In the genomic region with DNA sequence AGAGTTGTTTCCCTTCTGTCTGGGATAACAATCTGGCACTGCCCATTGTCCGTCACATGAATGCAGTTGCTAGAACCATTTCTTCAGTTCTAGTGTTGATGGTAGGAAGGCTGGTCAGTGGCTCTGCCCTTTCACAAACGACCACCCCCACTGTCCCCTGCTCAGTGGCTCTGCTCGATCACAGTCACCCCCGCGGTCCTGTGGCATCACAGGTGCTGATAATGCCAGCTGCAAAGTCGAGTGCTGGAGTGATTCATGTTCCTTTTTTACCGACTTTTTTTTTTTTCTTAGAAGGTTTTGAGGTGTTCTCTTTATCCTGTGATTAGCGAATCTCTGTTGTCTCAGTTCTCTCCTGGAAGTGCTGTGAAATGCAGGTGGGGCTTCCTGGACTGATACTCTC, we compare ENCODE assay signal across 29 cellular contexts. TPM values are rescaled to one million over a fixed set of nuclear protein-coding genes. Genes with fewer than 3 reads are reported as not detected.
"Had no signal": no experiment of that assay in that cellular context is flagged by ENCODE, and none has a peak within 500 bp of the region (broad histone marks: within the 10 kb centered on the region; RNA-seq: fewer than 3 reads in every experiment).

No MANE protein-coding gene starts in this region.

- H3K27ac Mint-ChIP-seq: activated CD4-positive, alpha-beta T cell treated with anti-CD3 and anti-CD28 coated beads, Interleukin-2, amount 10 ng/mL, durations not matched to agents 7 days and 5 days; activated naive CD8-positive, alpha-beta T cell treated with anti-CD3 and anti-CD28 coated beads, Interleukin-2, amount 10 ng/mL, durations not matched to agents 7 days and 5 days; activated T-helper 1 cell treated with anti-CD3 and anti-CD28 coated beads, Interleukin-12 subunit alpha, Interleukin-12 subunit beta, Interleukin-2, Interleukin-4 antibody, amounts not matched to agents 30 ng/mL and 10 ng/mL and 1 ng/mL, durations not matched to agents 14 hours and 24 hours and 36 hours; T-cell had no signal

- H3K27me3 Mint-ChIP-seq: activated CD4-positive, alpha-beta T cell treated with anti-CD3 and anti-CD28 coated beads, Interleukin-2, amount 10 ng/mL, durations not matched to agents 7 days and 5 days; activated naive CD8-positive, alpha-beta T cell treated with anti-CD3 and anti-CD28 coated beads, Interleukin-2, amount 10 ng/mL, durations not matched to agents 7 days and 5 days; T-cell had no signal

- H3K4me3 Mint-ChIP-seq: activated CD4-positive, alpha-beta T cell treated with anti-CD3 and anti-CD28 coated beads, Interleukin-2, amount 10 ng/mL, durations not matched to agents 7 days and 5 days; activated naive CD8-positive, alpha-beta T cell treated with anti-CD3 and anti-CD28 coated beads, Interleukin-2, amount 10 ng/mL, durations not matched to agents 7 days and 5 days; activated T-helper 1 cell treated with anti-CD3 and anti-CD28 coated beads, Interleukin-12 subunit alpha, Interleukin-12 subunit beta, Interleukin-2, Interleukin-4 antibody, amounts not matched to agents 30 ng/mL and 10 ng/mL and 1 ng/mL, durations not matched to agents 14 hours and 24 hours and 36 hours; T-cell had no signal

- DNase-seq: activated CD4-positive, alpha-beta T cell treated with anti-CD3 and anti-CD28 coated beads for 1 hour; activated CD4-positive, alpha-beta T cell treated with anti-CD3 and anti-CD28 coated beads, Interleukin-2, amount 10 ng/mL, durations not matched to agents 7 days and 5 days; activated CD4-positive, alpha-beta T cell treated with anti-CD3 and anti-CD28 coated beads, Interleukin-2, amount 50 U/mL, for 48 hours; activated CD4-positive, CD25-positive, alpha-beta regulatory T cell; activated CD8-positive, alpha-beta memory T cell treated with anti-CD3 and anti-CD28 coated beads, Interleukin-2, amount 50 U/mL, for 4 hours; activated effector memory CD4-positive, alpha-beta T cell treated with Interleukin-2 at 50 U/mL for 16 hours; activated naive CD4-positive, alpha-beta T cell treated with anti-CD3 and anti-CD28 coated beads, Interleukin-2, amount 50 U/mL, for 16 hours; activated naive CD8-positive, alpha-beta T cell treated with anti-CD3 and anti-CD28 coated beads, Interleukin-2, amount 10 ng/mL, durations not matched to agents 7 days and 5 days; amygdala; NCI-H1092 treated with DMSO at 0.1 percent for 48 hours; NCI-H1417; NCI-H146; NCI-H187; NCI-H2029 treated with DMSO at 0.1 percent for 48 hours; NCI-H2107; NCI-H2171; NCI-H510A; NCI-H526; NCI-H748 treated with DMSO at 0.1 percent for 48 hours; NK-92 treated with Interleukin-12 subunit alpha and Interleukin-12 subunit beta, amount 100 ng/mL, for 24 hours; PC-9; SIG-M5; T-cell; T-helper 2 cell; T-helper 9 cell had no signal

- ATAC-seq: Right ventricle myocardium inferior, SK-N-SH treated with all-trans-retinoic acid at 6 μM for 48 hours, T-cell had no signal

- H3K9me3 Mint-ChIP-seq: activated CD4-positive, alpha-beta T cell treated with anti-CD3 and anti-CD28 coated beads, Interleukin-2, amount 10 ng/mL, durations not matched to agents 7 days and 5 days; activated naive CD8-positive, alpha-beta T cell treated with anti-CD3 and anti-CD28 coated beads, Interleukin-2, amount 10 ng/mL, durations not matched to agents 7 days and 5 days; activated T-helper 1 cell treated with anti-CD3 and anti-CD28 coated beads, Interleukin-12 subunit alpha, Interleukin-12 subunit beta, Interleukin-2, Interleukin-4 antibody, amounts not matched to agents 30 ng/mL and 10 ng/mL and 1 ng/mL, durations not matched to agents 14 hours and 24 hours and 36 hours; T-cell had no signal

RNA-seq across cellular contexts. Expression of a gene that starts 38.4 kb away (rescaled TPM):
- total RNA-seq: activated T-helper 1 cell treated with anti-CD3 and anti-CD28 coated beads, Interleukin-12 subunit alpha, Interleukin-12 subunit beta, Interleukin-2, Interleukin-4 antibody, amounts not matched to agents 30 ng/mL and 10 ng/mL and 1 ng/mL, durations not matched to agents 14 hours and 24 hours and 36 hours; OCI-LY7; PC-9 had no signal
